In the genomic region with DNA sequence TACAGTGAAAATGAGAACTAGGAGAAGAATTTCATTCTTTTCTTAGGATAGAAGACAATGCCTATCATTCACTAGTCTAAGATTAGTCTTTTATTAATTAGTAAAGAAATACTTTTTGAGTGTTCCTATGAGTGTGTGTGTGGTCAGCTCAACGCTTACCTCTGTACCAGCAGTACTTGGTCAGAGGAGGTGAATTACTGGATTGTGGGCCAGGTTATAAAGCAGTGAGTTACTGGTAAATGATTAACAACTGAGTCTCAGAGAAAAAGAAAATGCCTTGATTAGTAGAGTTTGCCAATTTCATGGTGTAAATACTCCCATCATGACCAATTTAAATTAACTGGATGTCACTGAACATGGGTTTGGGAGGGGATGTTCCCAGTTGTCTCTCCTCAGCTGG, we compare ENCODE assay signal across 23 cellular contexts.
"Had no signal": no experiment of that assay in that cellular context is flagged by ENCODE, and none has a peak within 500 bp of the region (broad histone marks: within the 10 kb centered on the region; RNA-seq: fewer than 3 reads in every experiment).

No MANE protein-coding gene starts in this region.

- H3K9me3 ChIP-seq: colonic mucosa, esophagus squamous epithelium, gastrocnemius medialis, lower lobe of right lung had no signal

- H3K36me3 ChIP-seq: colonic mucosa, esophagus squamous epithelium, gastrocnemius medialis, heart right ventricle, left lung, lower lobe of right lung had no signal

- ATAC-seq: effector memory CD8-positive, alpha-beta T cell; esophagus mucosa; gastrocnemius medialis; heart right ventricle; left lung; left ventricle myocardium superior; lower lobe of right lung had no signal

- H3K27ac ChIP-seq: colonic mucosa, epithelial cell of prostate, esophagus squamous epithelium, gastrocnemius medialis, heart right ventricle, left lung, lower lobe of right lung had no signal

- H3K4me3 ChIP-seq: colonic mucosa, esophagus squamous epithelium, gastrocnemius medialis, heart right ventricle, left lung, lower lobe of right lung had no signal

- H3K27me3 ChIP-seq: colonic mucosa, esophagus squamous epithelium, gastrocnemius medialis, heart right ventricle, left lung had no signal

- DNase-seq: colonic mucosa; cortex of kidney; effector CD8-positive, alpha-beta T cell; effector memory CD8-positive, alpha-beta T cell; endodermal cell; erythroblast; esophagus squamous epithelium; foreskin fibroblast; foreskin melanocyte; gastrocnemius medialis; glutamatergic neuron; head of caudate nucleus; heart right ventricle; hypothalamus; immature natural killer cell; islet precursor cell; kidney; left lung; left ventricle myocardium superior; lower lobe of right lung; mesenchymal stem cell had no signal

- H3K4me1 ChIP-seq: colonic mucosa, esophagus squamous epithelium, gastrocnemius medialis, heart right ventricle, left lung, lower lobe of right lung had no signal
